In genomic region chr4:105194328-105195231, GRCh38 we compare ENCODE assay signal across 9 cellular contexts. TPM values are rescaled to one million over a fixed set of nuclear protein-coding genes. Genes with fewer than 3 reads are reported as not detected.
DNase-seq lines count a peak whose midpoint lies in the region; ATAC-seq and TF ChIP-seq lines count a peak whose summit lies in the region.
"Had no signal": no experiment of that assay in that cellular context is flagged by ENCODE, and none has a peak within 500 bp of the region (broad histone marks: within the 10 kb centered on the region; RNA-seq: fewer than 3 reads in every experiment).

No MANE protein-coding gene starts in this region.

- no peaks in the 10 kb centered on the region for H3K9me3 Mint-ChIP-seq in mesothelial cell of epicardium

- TF ChIP-seq EP300 in gastroesophageal sphincter (IDR thresholded peaks at IDR 0.05) = no peak

- no peak overlapping the region for H3K9ac ChIP-seq in KMS-11

- TF ChIP-seq POLR2A in gastroesophageal sphincter (IDR thresholded peaks at IDR 0.05) = no peak

- peaks cover 22% of the 10 kb centered on the region for H3K36me3 Mint-ChIP-seq in mesothelial cell of epicardium

- H3K4me3 Mint-ChIP-seq in mesothelial cell of epicardium = no peak overlapping the region

- no peak for DNase-seq in mesothelial cell of epicardium (ENCODE audit: low spot score in 2 of 2, unreplicated experiment in 2 of 2)
- no peak for DNase-seq in NCI-H2081 (lab: John Stamatoyannopoulos, UW)
- DNase-seq in effector memory CD4-positive, alpha-beta T cell = no peak
- no peak for DNase-seq in NCI-H1105 treated with DMSO at 0.1 percent for 48 hours (lab: John Stamatoyannopoulos, UW)
- DNase-seq: NCI-H526 had no signal

- no peak overlapping the region for H2AFZ ChIP-seq in KMS-11 (ENCODE audit: low read depth)

- no peaks in the 10 kb centered on the region for H3K9me3 ChIP-seq in effector memory CD4-positive, alpha-beta T cell (ENCODE audit: control insufficient read depth, low read length)
- no peaks in the 10 kb centered on the region for H3K9me3 ChIP-seq in gastroesophageal sphincter

- H3K4me3 ChIP-seq in KMS-11 (IDR thresholded peaks at IDR 0.05; ENCODE audit: insufficient read depth, low read depth, low read length) = no peak overlapping the region
- H3K4me3 ChIP-seq in effector memory CD4-positive, alpha-beta T cell (ENCODE audit: insufficient read depth, low read depth, low read length, poor library complexity, severe bottlenecking) = no peak overlapping the region
- H3K4me3 ChIP-seq in gastroesophageal sphincter = no peak overlapping the region

- peak overlapping the region; percentile 21; the same call in 1 of the 2 replicates for H3K27ac ChIP-seq in KMS-11
- no peak overlapping the region for H3K27ac ChIP-seq in effector memory CD4-positive, alpha-beta T cell (ENCODE audit: insufficient read depth, low read length, poor library complexity, severe bottlenecking)
- no peak overlapping the region for H3K27ac ChIP-seq in gastroesophageal sphincter

- no peaks in the 10 kb centered on the region for H3K27me3 ChIP-seq in KMS-11 (ENCODE audit: insufficient read depth, low read depth)
- H3K27me3 ChIP-seq in effector memory CD4-positive, alpha-beta T cell (replicated peaks; ENCODE audit: control insufficient read depth, insufficient read depth, low read length, poor library complexity, severe bottlenecking) = no peaks in the 10 kb centered on the region
- H3K27me3 ChIP-seq in gastroesophageal sphincter = no peaks in the 10 kb centered on the region

- no peaks in the 10 kb centered on the region for H3K79me2 ChIP-seq in KMS-11 (ENCODE audit: insufficient read depth, low read depth)

- H3K36me3 ChIP-seq in KMS-11 (ENCODE audit: insufficient read depth) (no peaks in the 10 kb centered on the region), gastroesophageal sphincter (no peaks in the 10 kb centered on the region)
- H3K36me3 ChIP-seq in effector memory CD4-positive, alpha-beta T cell (ENCODE audit: control insufficient read depth, insufficient read depth, low read length) = no peaks in the 10 kb centered on the region

- TF ChIP-seq CTCF in KMS-11 (conservative IDR thresholded peaks at IDR 0.05; ENCODE audit: low read depth, low read length) = no peak
- no peak for TF ChIP-seq CTCF in mesothelial cell of epicardium (IDR thresholded peaks at IDR 0.05; ENCODE audit: unreplicated experiment)
- TF ChIP-seq CTCF in gastroesophageal sphincter (IDR thresholded peaks at IDR 0.05) = no peak

- peaks cover 10% of the 10 kb centered on the region for H3K4me1 Mint-ChIP-seq in mesothelial cell of epicardium

- no peaks in the 10 kb centered on the region for H3K27me3 Mint-ChIP-seq in mesothelial cell of epicardium (ENCODE audit: low read depth)

- H3K4me1 ChIP-seq in KMS-11 (ENCODE audit: low read depth, poor library complexity, severe bottlenecking) (peaks cover 27% of the 10 kb centered on the region), gastroesophageal sphincter (peaks cover 6 to 65% (median 17%) of the 10 kb centered on the region in 3 donors)
- no peaks in the 10 kb centered on the region for H3K4me1 ChIP-seq in effector memory CD4-positive, alpha-beta T cell (ENCODE audit: control insufficient read depth, insufficient read depth, low read length, poor library complexity, severe bottlenecking)

- H4K20me1 ChIP-seq in KMS-11 (ENCODE audit: insufficient read depth) = no peaks in the 10 kb centered on the region

- peak; percentile 81 for ATAC-seq in GM19043 (IDR thresholded peaks at IDR 0.05; ENCODE audit: low read depth, unreplicated experiment)
- ATAC-seq in HG02588 (IDR thresholded peaks at IDR 0.05; ENCODE audit: unreplicated experiment) = peak; percentile 89
- ATAC-seq in gastroesophageal sphincter = no peak

- H3K27ac Mint-ChIP-seq in mesothelial cell of epicardium = peak overlapping the region; percentile 13

- peak overlapping the region; percentile 36; the same call in 1 of the 2 replicates for H3K4me2 ChIP-seq in KMS-11

RNA-seq across cellular contexts. Expression of gene TET2, which starts 47.9 kb away (rescaled TPM):
- total RNA-seq in mesothelial cell of epicardium = 42.1 to 43.3 TPM (median 42.5 TPM) in 3 replicates
- total RNA-seq in gastroesophageal sphincter = 10 to 100 TPM; 22.5 to 37.7 (median 27.8) TPM
